Comparison of ENCODE assay signal across 8 cellular contexts in genomic region chr20:13221673-13222318, GRCh38. TPM values are rescaled to one million over a fixed set of nuclear protein-coding genes. Genes with fewer than 3 reads are reported as not detected.
DNase-seq lines count a peak whose midpoint lies in the region; ATAC-seq, FAIRE-seq and TF ChIP-seq lines count a peak whose summit lies in the region.

No MANE protein-coding gene starts in this region.

- peak overlapping the region in 1 of 3 donors; percentile 63 for H3K27ac ChIP-seq in right lobe of liver

- H3K9me3 ChIP-seq in right lobe of liver, result no peaks in the 10 kb centered on the region

- TF ChIP-seq CTCF in HFF-Myc (IDR thresholded peaks at IDR 0.05; ENCODE audit: low read depth, low read length, missing control alignments), result no peak
- no peak for TF ChIP-seq CTCF in NB4 (IDR thresholded peaks at IDR 0.05; ENCODE audit: low read depth, low read length)
- peak in 1 of 4 donors; percentile 27 for TF ChIP-seq CTCF in right lobe of liver (IDR thresholded peaks at IDR 0.05)

- intact Hi-C loops in right lobe of liver (cut with DNase I), result no loop called here

- peak overlapping the region; percentile 17; the same call in 1 of the 2 replicates for H3K4me3 ChIP-seq in HFF-Myc (replicated peaks; ENCODE audit: low read depth, low read length)
- H3K4me3 ChIP-seq in NB4 (ENCODE audit: low read depth, low read length), result no peak overlapping the region
- peak overlapping the region; percentile 34 to 70 (median 54) for H3K4me3 ChIP-seq in right lobe of liver

- no peaks in the 10 kb centered on the region for H3K27me3 ChIP-seq in right lobe of liver

- DNase-seq in GM12892 (ENCODE audit: insufficient read length) (peak; percentile 53), HFF-Myc (ENCODE audit: extremely low read depth, low read depth) (no peak), NB4 (ENCODE audit: low read depth) (peak; percentile 44), dedifferentiated amniotic fluid mesenchymal stem cell (ENCODE audit: extremely low spot score) (peak; percentile 44), right lobe of liver (peak; percentile 66 to 78 (median 71)), RKO (ENCODE audit: low spot score) (no peak)
- peak; percentile 61 for DNase-seq in activated CD4-positive, alpha-beta T cell treated with anti-CD3 and anti-CD28 coated beads for 1 hour
- peak; percentile 72 for DNase-seq in stimulated activated CD4-positive, alpha-beta T cell treated with anti-CD3 and anti-CD28 coated beads, Interleukin-4, amount 100 ng/mL, for 1 hour

- peaks cover 0 to 13% (median 6%) of the 10 kb centered on the region in 4 donors for H3K4me1 ChIP-seq in right lobe of liver

- no peaks in the 10 kb centered on the region for H3K36me3 ChIP-seq in right lobe of liver

- ATAC-seq in right lobe of liver, result peak; percentile 54 to 73 (median 64)

- 7% methylated on average over 13 of the region's 59 CpGs for WGBS in right lobe of liver (ENCODE audit: insufficient coverage, low coverage, low lambda C conversion rate, missing lambda C conversion rate)

- TF ChIP-seq POLR2A in GM12892 (IDR thresholded peaks at IDR 0.05; ENCODE audit: low read depth, low read length) (no peak), NB4 (IDR thresholded peaks at IDR 0.05; ENCODE audit: extremely low read depth, insufficient read length) (no peak), right lobe of liver (IDR thresholded peaks at IDR 0.05) (no peak)

- FAIRE-seq in GM12892 (lab: Jason Lieb, UNC), result no peak

RNA-seq across cellular contexts. Expression of gene ISM1, which starts 0.7 kb away (rescaled TPM):
- polyA plus RNA-seq in GM12892 (2012; ENCODE audit: missing spikeins), result not detected
- total RNA-seq in right lobe of liver, result 1 to 10 TPM; 2.1 to 5.5 (median 3.2) TPM

Comparison
In these comparisons a context has a peak if more than half of its experiments do, and no peak if none do; other contexts are left out.
1. DNase-seq: peak in GM12892 (single experiment), NB4 (single experiment), activated CD4-positive, alpha-beta T cell treated with anti-CD3 and anti-CD28 coated beads for 1 hour (single experiment), dedifferentiated amniotic fluid mesenchymal stem cell (single experiment), right lobe of liver (3 of 3) and stimulated activated CD4-positive, alpha-beta T cell treated with anti-CD3 and anti-CD28 coated beads, Interleukin-4, amount 100 ng/mL, for 1 hour (single experiment); none in HFF-Myc (single experiment) and RKO (single experiment).